In genomic region chr13:61765940-61766666, GRCh38 we compare ENCODE assay signal across 21 cellular contexts.
"Had no signal": no experiment of that assay in that cellular context is flagged by ENCODE, and none has a peak within 500 bp of the region (broad histone marks: within the 10 kb centered on the region; RNA-seq: fewer than 3 reads in every experiment).

No MANE protein-coding gene starts in this region.

- H3K27ac ChIP-seq: SJSA1, SK-N-MC had no signal

- H3K9me3 ChIP-seq: MG63, SJSA1 had no signal

- FAIRE-seq: RCC 7860 had no signal

- H3K4me1 ChIP-seq: SJSA1 had no signal

- DNase-seq: Karpas-422, KBM-7, NCI-H1092, NCI-H1417 treated with DMSO at 0.1 percent for 48 hours, NCI-H146, NCI-H1694 treated with DMSO at 0.1 percent for 48 hours, NCI-H1930, NCI-H2081, NCI-H2107, NCI-H2227 treated with DMSO at 0.1 percent for 48 hours, NCI-H510A, NCI-H524 treated with DMSO at 0.1 percent for 48 hours, NCI-H69, NCI-H774, Right ventricle myocardium superior, RPMI8226, SIG-M5 had no signal

- H3K27me3 ChIP-seq: MG63, SJSA1 had no signal

- H3K4me3 ChIP-seq: MG63, SJSA1, SK-N-MC had no signal

- H3K36me3 ChIP-seq: MG63, SJSA1 had no signal
